In the genomic region with DNA sequence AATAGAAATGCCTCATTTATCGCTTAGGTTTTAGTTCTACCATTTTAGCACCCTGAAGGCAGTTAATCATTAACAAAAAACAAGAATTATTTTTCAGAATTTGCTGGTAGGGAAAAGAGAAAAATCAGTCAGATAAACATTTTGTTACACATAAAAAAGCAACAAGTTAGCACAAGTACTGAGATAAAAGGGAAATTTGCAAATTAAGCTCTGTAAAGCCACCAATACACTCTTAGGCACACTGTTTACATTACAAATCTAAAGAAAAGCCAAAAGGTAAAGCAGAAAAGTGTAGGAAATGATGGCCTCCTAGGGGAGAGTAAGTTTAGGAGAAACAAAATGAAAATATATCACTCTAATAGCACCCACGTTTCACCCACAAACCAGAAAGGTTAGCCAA, we compare ENCODE assay signal across 13 cellular contexts. TPM values are rescaled to one million over a fixed set of nuclear protein-coding genes. Genes with fewer than 3 reads are reported as not detected.
DNase-seq lines count a peak whose midpoint lies in the region; ATAC-seq and TF ChIP-seq lines count a peak whose summit lies in the region.
"Had no signal": no experiment of that assay in that cellular context is flagged by ENCODE, and none has a peak within 500 bp of the region (broad histone marks: within the 10 kb centered on the region; RNA-seq: fewer than 3 reads in every experiment).

No MANE protein-coding gene starts in this region.

- H3K9me3 ChIP-seq in iPS-18a (ENCODE audit: control insufficient read depth, low read depth, low read length) (no peaks in the 10 kb centered on the region), thymus (ENCODE audit: control insufficient read depth) (no peaks in the 10 kb centered on the region)
- H3K9me3 ChIP-seq: colonic mucosa, thoracic aorta had no signal

- no peak for TF ChIP-seq CTCF in WTC11 (IDR thresholded peaks at IDR 0.05)

- H3K9me3 Mint-ChIP-seq in activated naive CD4-positive, alpha-beta T cell treated with anti-CD3 and anti-CD28 coated beads, Interleukin-2, amount 10 ng/mL, durations not matched to agents 7 days and 5 days: no peaks in the 10 kb centered on the region
- no peaks in the 10 kb centered on the region for H3K9me3 Mint-ChIP-seq in WTC11

- H3K4me3 Mint-ChIP-seq in activated naive CD4-positive, alpha-beta T cell treated with anti-CD3 and anti-CD28 coated beads, Interleukin-2, amount 10 ng/mL, durations not matched to agents 7 days and 5 days: peak overlapping the region; percentile 59
- peak overlapping the region; percentile 93 for H3K4me3 Mint-ChIP-seq in WTC11

- CTCF ChIA-PET in activated naive CD4-positive, alpha-beta T cell treated with anti-CD3 and anti-CD28 coated beads, Interleukin-2, amount 10 ng/mL, durations not matched to agents 7 days and 5 days (lab: Charles Lee): interaction anchor here (0.8 to 1.0 kb wide), 2 partner anchors 12 to 332 kb away, joined by 3 read pairs; no protein-coding TSS in a partner anchor
- CTCF ChIA-PET in WTC11 (lab: Charles Lee): no interaction called here

- peak overlapping the region; percentile 90 for H3K27ac Mint-ChIP-seq in activated naive CD4-positive, alpha-beta T cell treated with anti-CD3 and anti-CD28 coated beads, Interleukin-2, amount 10 ng/mL, durations not matched to agents 7 days and 5 days
- no peak overlapping the region for H3K27ac Mint-ChIP-seq in WTC11

- POLR2A ChIA-PET in WTC11 (lab: Charles Lee): no interaction called here

- 30% methylated on average over 2 of the region's 2 CpGs for WGBS in thymus

- peaks cover 49% of the 10 kb centered on the region for H3K36me3 Mint-ChIP-seq in activated naive CD4-positive, alpha-beta T cell treated with anti-CD3 and anti-CD28 coated beads, Interleukin-2, amount 10 ng/mL, durations not matched to agents 7 days and 5 days
- H3K36me3 Mint-ChIP-seq in WTC11: no peaks in the 10 kb centered on the region

- H3K27me3 ChIP-seq in iPS-18a (ENCODE audit: control insufficient read depth, insufficient read depth, low read length): peaks cover 12% of the 10 kb centered on the region
- H3K27me3 ChIP-seq in thymus (ENCODE audit: control insufficient read depth, insufficient read depth): no peaks in the 10 kb centered on the region
- H3K27me3 ChIP-seq: colonic mucosa had no signal

- no peak for ATAC-seq in WTC11

- H3K27ac ChIP-seq in iPS-18a (ENCODE audit: low read length) (no peak overlapping the region), thymus (ENCODE audit: low read depth) (peak overlapping the region; percentile 68)

- peaks cover 60% of the 10 kb centered on the region for H3K4me1 Mint-ChIP-seq in activated naive CD4-positive, alpha-beta T cell treated with anti-CD3 and anti-CD28 coated beads, Interleukin-2, amount 10 ng/mL, durations not matched to agents 7 days and 5 days
- peaks cover 45% of the 10 kb centered on the region for H3K4me1 Mint-ChIP-seq in WTC11

- H3K27me3 Mint-ChIP-seq in activated naive CD4-positive, alpha-beta T cell treated with anti-CD3 and anti-CD28 coated beads, Interleukin-2, amount 10 ng/mL, durations not matched to agents 7 days and 5 days: no peaks in the 10 kb centered on the region
- H3K27me3 Mint-ChIP-seq in WTC11 (ENCODE audit: low read depth): no peaks in the 10 kb centered on the region

- no peak overlapping the region for H3K9ac ChIP-seq in iPS-18a (ENCODE audit: low read length)

- H3K36me3 ChIP-seq in iPS-18a (ENCODE audit: control insufficient read depth, low read depth, low read length): no peaks in the 10 kb centered on the region
- H3K36me3 ChIP-seq in thymus (ENCODE audit: control insufficient read depth, insufficient read depth): peaks cover 27% of the 10 kb centered on the region
- H3K36me3 ChIP-seq: colonic mucosa, thoracic aorta had no signal

- no peak for DNase-seq in activated naive CD4-positive, alpha-beta T cell treated with anti-CD3 and anti-CD28 coated beads, Interleukin-2, amount 10 ng/mL, durations not matched to agents 7 days and 5 days
- no peak for DNase-seq in activated naive CD4-positive, alpha-beta T cell treated with Interleukin-2 at 50 U/mL for 16 hours
- DNase-seq in WTC11 (ENCODE audit: low spot score): no peak
- no peak for DNase-seq in HuH-7.5 (ENCODE audit: low spot score)
- no peak for DNase-seq in GM19240 (ENCODE audit: insufficient read length, low spot score)
- DNase-seq in DMS 273 (lab: John Stamatoyannopoulos, UW; ENCODE audit: unreplicated experiment): no peak
- DNase-seq: foreskin melanocyte, NCI-H2081 treated with DMSO at 0.1 percent for 48 hours, T-helper 9 cell had no signal

- H3K4me3 ChIP-seq in iPS-18a (ENCODE audit: low read length): peak overlapping the region; percentile 76
- peak overlapping the region; percentile 98 for H3K4me3 ChIP-seq in thymus (ENCODE audit: low read length)

- H3K4me1 ChIP-seq in iPS-18a (ENCODE audit: control insufficient read depth, low read depth, low read length) (peaks cover 17% of the 10 kb centered on the region), thymus (ENCODE audit: control insufficient read depth, insufficient read depth, low read length) (peaks cover 5% of the 10 kb centered on the region)
- H3K4me1 ChIP-seq: colonic mucosa had no signal

TF ChIP-seq in WTC11, 78 proteins besides CTCF, POLR2A, EP300 and RAD21 (continues in another document):
- TF ChIP-seq, protein P1, sequence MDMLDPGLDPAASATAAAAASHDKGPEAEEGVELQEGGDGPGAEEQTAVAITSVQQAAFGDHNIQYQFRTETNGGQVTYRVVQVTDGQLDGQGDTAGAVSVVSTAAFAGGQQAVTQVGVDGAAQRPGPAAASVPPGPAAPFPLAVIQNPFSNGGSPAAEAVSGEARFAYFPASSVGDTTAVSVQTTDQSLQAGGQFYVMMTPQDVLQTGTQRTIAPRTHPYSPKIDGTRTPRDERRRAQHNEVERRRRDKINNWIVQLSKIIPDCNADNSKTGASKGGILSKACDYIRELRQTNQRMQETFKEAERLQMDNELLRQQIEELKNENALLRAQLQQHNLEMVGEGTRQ (CRISPR knock-in tag; IDR thresholded peaks at IDR 0.05): no peak
- no peak for TF ChIP-seq ZNF263 (CRISPR knock-in tag; IDR thresholded peaks at IDR 0.05; ENCODE audit: low read depth)
- TF ChIP-seq ATF1 (CRISPR knock-in tag; IDR thresholded peaks at IDR 0.05): no peak
- no peak for TF ChIP-seq RORB (CRISPR knock-in tag; IDR thresholded peaks at IDR 0.05)
- no peak for TF ChIP-seq SP1 (CRISPR knock-in tag; conservative IDR thresholded peaks at IDR 0.05)
- TF ChIP-seq, protein P2, sequence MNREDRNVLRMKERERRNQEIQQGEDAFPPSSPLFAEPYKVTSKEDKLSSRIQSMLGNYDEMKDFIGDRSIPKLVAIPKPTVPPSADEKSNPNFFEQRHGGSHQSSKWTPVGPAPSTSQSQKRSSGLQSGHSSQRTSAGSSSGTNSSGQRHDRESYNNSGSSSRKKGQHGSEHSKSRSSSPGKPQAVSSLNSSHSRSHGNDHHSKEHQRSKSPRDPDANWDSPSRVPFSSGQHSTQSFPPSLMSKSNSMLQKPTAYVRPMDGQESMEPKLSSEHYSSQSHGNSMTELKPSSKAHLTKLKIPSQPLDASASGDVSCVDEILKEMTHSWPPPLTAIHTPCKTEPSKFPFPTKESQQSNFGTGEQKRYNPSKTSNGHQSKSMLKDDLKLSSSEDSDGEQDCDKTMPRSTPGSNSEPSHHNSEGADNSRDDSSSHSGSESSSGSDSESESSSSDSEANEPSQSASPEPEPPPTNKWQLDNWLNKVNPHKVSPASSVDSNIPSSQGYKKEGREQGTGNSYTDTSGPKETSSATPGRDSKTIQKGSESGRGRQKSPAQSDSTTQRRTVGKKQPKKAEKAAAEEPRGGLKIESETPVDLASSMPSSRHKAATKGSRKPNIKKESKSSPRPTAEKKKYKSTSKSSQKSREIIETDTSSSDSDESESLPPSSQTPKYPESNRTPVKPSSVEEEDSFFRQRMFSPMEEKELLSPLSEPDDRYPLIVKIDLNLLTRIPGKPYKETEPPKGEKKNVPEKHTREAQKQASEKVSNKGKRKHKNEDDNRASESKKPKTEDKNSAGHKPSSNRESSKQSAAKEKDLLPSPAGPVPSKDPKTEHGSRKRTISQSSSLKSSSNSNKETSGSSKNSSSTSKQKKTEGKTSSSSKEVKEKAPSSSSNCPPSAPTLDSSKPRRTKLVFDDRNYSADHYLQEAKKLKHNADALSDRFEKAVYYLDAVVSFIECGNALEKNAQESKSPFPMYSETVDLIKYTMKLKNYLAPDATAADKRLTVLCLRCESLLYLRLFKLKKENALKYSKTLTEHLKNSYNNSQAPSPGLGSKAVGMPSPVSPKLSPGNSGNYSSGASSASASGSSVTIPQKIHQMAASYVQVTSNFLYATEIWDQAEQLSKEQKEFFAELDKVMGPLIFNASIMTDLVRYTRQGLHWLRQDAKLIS (CRISPR knock-in tag; IDR thresholded peaks at IDR 0.05; ENCODE audit: borderline replicate concordance): no peak
- TF ChIP-seq, protein P3, sequence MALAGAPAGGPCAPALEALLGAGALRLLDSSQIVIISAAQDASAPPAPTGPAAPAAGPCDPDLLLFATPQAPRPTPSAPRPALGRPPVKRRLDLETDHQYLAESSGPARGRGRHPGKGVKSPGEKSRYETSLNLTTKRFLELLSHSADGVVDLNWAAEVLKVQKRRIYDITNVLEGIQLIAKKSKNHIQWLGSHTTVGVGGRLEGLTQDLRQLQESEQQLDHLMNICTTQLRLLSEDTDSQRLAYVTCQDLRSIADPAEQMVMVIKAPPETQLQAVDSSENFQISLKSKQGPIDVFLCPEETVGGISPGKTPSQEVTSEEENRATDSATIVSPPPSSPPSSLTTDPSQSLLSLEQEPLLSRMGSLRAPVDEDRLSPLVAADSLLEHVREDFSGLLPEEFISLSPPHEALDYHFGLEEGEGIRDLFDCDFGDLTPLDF (CRISPR knock-in tag; IDR thresholded peaks at IDR 0.05): no peak
- TF ChIP-seq, protein P4, sequence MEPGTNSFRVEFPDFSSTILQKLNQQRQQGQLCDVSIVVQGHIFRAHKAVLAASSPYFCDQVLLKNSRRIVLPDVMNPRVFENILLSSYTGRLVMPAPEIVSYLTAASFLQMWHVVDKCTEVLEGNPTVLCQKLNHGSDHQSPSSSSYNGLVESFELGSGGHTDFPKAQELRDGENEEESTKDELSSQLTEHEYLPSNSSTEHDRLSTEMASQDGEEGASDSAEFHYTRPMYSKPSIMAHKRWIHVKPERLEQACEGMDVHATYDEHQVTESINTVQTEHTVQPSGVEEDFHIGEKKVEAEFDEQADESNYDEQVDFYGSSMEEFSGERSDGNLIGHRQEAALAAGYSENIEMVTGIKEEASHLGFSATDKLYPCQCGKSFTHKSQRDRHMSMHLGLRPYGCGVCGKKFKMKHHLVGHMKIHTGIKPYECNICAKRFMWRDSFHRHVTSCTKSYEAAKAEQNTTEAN (CRISPR knock-in tag; IDR thresholded peaks at IDR 0.05): no peak
- TF ChIP-seq GABPB1 (CRISPR knock-in tag; IDR thresholded peaks at IDR 0.05): no peak
- no peak for TF ChIP-seq NR1H2 (CRISPR knock-in tag; IDR thresholded peaks at IDR 0.05)
- no peak for TF ChIP-seq ZNF396 (CRISPR knock-in tag; IDR thresholded peaks at IDR 0.05; ENCODE audit: borderline replicate concordance)

RNA-seq across cellular contexts. Expression of a gene that starts 1.5 kb away (rescaled TPM):
- total RNA-seq in WTC11 (2021): 31.1 to 36.8 TPM (median 36.2 TPM) in 3 replicates
- polyA plus RNA-seq in thymus: 172 TPM
